ENCODE assay signal across 11 cellular contexts in genomic region chr10:132162590-132163277, GRCh38. TPM values are rescaled to one million over a fixed set of nuclear protein-coding genes. Genes with fewer than 3 reads are reported as not detected.
A peak's percentile ranks its signal among the peaks of the same experiment; 100 is the strongest.
DNase-seq lines count a peak whose midpoint lies in the region; ATAC-seq and TF ChIP-seq lines count a peak whose summit lies in the region.
"Had no signal": no experiment of that assay in that cellular context is flagged by ENCODE, and none has a peak within 500 bp of the region (broad histone marks: within the 10 kb centered on the region; RNA-seq: fewer than 3 reads in every experiment).

No MANE protein-coding gene starts in this region.

- H3K9me3 ChIP-seq in iPS-18c (ENCODE audit: control insufficient read depth, insufficient read depth, low read length) (no peaks in the 10 kb centered on the region), upper lobe of right lung (no peaks in the 10 kb centered on the region)

- H3K27ac Mint-ChIP-seq in stimulated activated naive CD8-positive, alpha-beta T cell treated with anti-CD3 and anti-CD28 coated beads, Interleukin-15, Interleukin-2, amounts not matched to agents 100 ng/mL and 50 ng/mL, for 24 hours, result peak overlapping the region; percentile 83
- peak overlapping the region; percentile 100 for H3K27ac Mint-ChIP-seq in activated T-helper 1 cell treated with anti-CD3 and anti-CD28 coated beads, Interleukin-12 subunit alpha, Interleukin-12 subunit beta, Interleukin-2, Interleukin-4 antibody, amounts not matched to agents 30 ng/mL and 10 ng/mL and 1 ng/mL, durations not matched to agents 14 hours and 24 hours and 36 hours
- H3K27ac Mint-ChIP-seq: B cell had no signal

- H3K4me1 ChIP-seq in upper lobe of right lung, result no peaks in the 10 kb centered on the region

- ATAC-seq in stimulated activated naive CD8-positive, alpha-beta T cell treated with anti-CD3 and anti-CD28 coated beads, Interleukin-15, Interleukin-2, amounts not matched to agents 100 U/mL and 50 U/mL, for 24 hours, result no peak
- peak; percentile 27 for ATAC-seq in upper lobe of right lung
- ATAC-seq in GM21619 (IDR thresholded peaks at IDR 0.05; ENCODE audit: unreplicated experiment), result no peak
- ATAC-seq in GM19463 (IDR thresholded peaks at IDR 0.05; ENCODE audit: unreplicated experiment), result no peak

- H3K27me3 Mint-ChIP-seq in stimulated activated naive CD8-positive, alpha-beta T cell treated with anti-CD3 and anti-CD28 coated beads, Interleukin-15, Interleukin-2, amounts not matched to agents 100 ng/mL and 50 ng/mL, for 24 hours, result no peaks in the 10 kb centered on the region
- H3K27me3 Mint-ChIP-seq in activated T-helper 1 cell treated with anti-CD3 and anti-CD28 coated beads, Interleukin-12 subunit alpha, Interleukin-12 subunit beta, Interleukin-2, Interleukin-4 antibody, amounts not matched to agents 30 ng/mL and 10 ng/mL and 1 ng/mL, durations not matched to agents 14 hours and 24 hours and 36 hours (ENCODE audit: insufficient read depth), result peaks cover 2% of the 10 kb centered on the region

- DNase-seq in stimulated activated naive CD8-positive, alpha-beta T cell treated with anti-CD3 and anti-CD28 coated beads, Interleukin-15, Interleukin-2, amounts not matched to agents 100 U/mL and 50 U/mL, for 24 hours, result no peak
- no peak for DNase-seq in activated T-helper 1 cell treated with anti-CD3 and anti-CD28 coated beads, Interleukin-12 subunit alpha, Interleukin-12 subunit beta, Interleukin-2, Interleukin-4 antibody, amounts not matched to agents 30 ng/mL and 10 ng/mL and 1 ng/mL, durations not matched to agents 14 hours and 24 hours and 36 hours (ENCODE audit: low spot score)
- DNase-seq in upper lobe of right lung (no peak), GM19240 (ENCODE audit: insufficient read length, low spot score) (no peak)

- no peak overlapping the region for H3K27ac ChIP-seq in upper lobe of right lung

- no peaks in the 10 kb centered on the region for H3K36me3 ChIP-seq in upper lobe of right lung

- H3K4me1 Mint-ChIP-seq in stimulated activated naive CD8-positive, alpha-beta T cell treated with anti-CD3 and anti-CD28 coated beads, Interleukin-15, Interleukin-2, amounts not matched to agents 100 ng/mL and 50 ng/mL, for 24 hours (ENCODE audit: low read depth), result peaks cover 13% of the 10 kb centered on the region
- peaks cover 45% of the 10 kb centered on the region for H3K4me1 Mint-ChIP-seq in activated T-helper 1 cell treated with anti-CD3 and anti-CD28 coated beads, Interleukin-12 subunit alpha, Interleukin-12 subunit beta, Interleukin-2, Interleukin-4 antibody, amounts not matched to agents 30 ng/mL and 10 ng/mL and 1 ng/mL, durations not matched to agents 14 hours and 24 hours and 36 hours (ENCODE audit: low read depth)

- H3K9me3 Mint-ChIP-seq in stimulated activated naive CD8-positive, alpha-beta T cell treated with anti-CD3 and anti-CD28 coated beads, Interleukin-15, Interleukin-2, amounts not matched to agents 100 ng/mL and 50 ng/mL, for 24 hours, result no peaks in the 10 kb centered on the region
- H3K9me3 Mint-ChIP-seq in activated T-helper 1 cell treated with anti-CD3 and anti-CD28 coated beads, Interleukin-12 subunit alpha, Interleukin-12 subunit beta, Interleukin-2, Interleukin-4 antibody, amounts not matched to agents 30 ng/mL and 10 ng/mL and 1 ng/mL, durations not matched to agents 14 hours and 24 hours and 36 hours, result no peaks in the 10 kb centered on the region
- H3K9me3 Mint-ChIP-seq: neural crest cell had no signal

- TF ChIP-seq CTCF in upper lobe of right lung (IDR thresholded peaks at IDR 0.05), result no peak

- H3K27me3 ChIP-seq in upper lobe of right lung, result no peaks in the 10 kb centered on the region

- intact Hi-C loops in activated T-helper 1 cell treated with anti-CD3 and anti-CD28 coated beads, Interleukin-12 subunit alpha, Interleukin-12 subunit beta, Interleukin-2, Interleukin-4 antibody, amounts not matched to agents 30 ng/mL and 10 ng/mL and 1 ng/mL, durations not matched to agents 14 hours and 24 hours and 36 hours (cut with micrococcal nuclease), result loop anchor here (1.0 to 2.0 kb wide), 3 partner anchors 24 to 375 kb away; partner anchors contain the start of genes DPYSL4 and INPP5A
- intact Hi-C loops in upper lobe of right lung (cut with DNase I), result no loop called here

- H3K36me3 Mint-ChIP-seq in stimulated activated naive CD8-positive, alpha-beta T cell treated with anti-CD3 and anti-CD28 coated beads, Interleukin-15, Interleukin-2, amounts not matched to agents 100 ng/mL and 50 ng/mL, for 24 hours (ENCODE audit: low read depth), result no peaks in the 10 kb centered on the region
- peaks cover 4% of the 10 kb centered on the region for H3K36me3 Mint-ChIP-seq in activated T-helper 1 cell treated with anti-CD3 and anti-CD28 coated beads, Interleukin-12 subunit alpha, Interleukin-12 subunit beta, Interleukin-2, Interleukin-4 antibody, amounts not matched to agents 30 ng/mL and 10 ng/mL and 1 ng/mL, durations not matched to agents 14 hours and 24 hours and 36 hours (ENCODE audit: low read depth)

- H3K4me3 ChIP-seq in iPS-18c (ENCODE audit: insufficient read depth, low read depth, low read length) (peak overlapping the region; percentile 53), upper lobe of right lung (no peak overlapping the region)

- H3K4me3 Mint-ChIP-seq in stimulated activated naive CD8-positive, alpha-beta T cell treated with anti-CD3 and anti-CD28 coated beads, Interleukin-15, Interleukin-2, amounts not matched to agents 100 ng/mL and 50 ng/mL, for 24 hours, result peak overlapping the region; percentile 25
- H3K4me3 Mint-ChIP-seq in activated T-helper 1 cell treated with anti-CD3 and anti-CD28 coated beads, Interleukin-12 subunit alpha, Interleukin-12 subunit beta, Interleukin-2, Interleukin-4 antibody, amounts not matched to agents 30 ng/mL and 10 ng/mL and 1 ng/mL, durations not matched to agents 14 hours and 24 hours and 36 hours, result peak overlapping the region; percentile 84
- H3K4me3 Mint-ChIP-seq: neural crest cell had no signal

RNA-seq across cellular contexts. Expression of gene DPYSL4, which starts 24.0 kb away (rescaled TPM):
- total RNA-seq in activated T-helper 1 cell treated with anti-CD3 and anti-CD28 coated beads, Interleukin-12 subunit alpha, Interleukin-12 subunit beta, Interleukin-2, Interleukin-4 antibody, amounts not matched to agents 30 ng/mL and 10 ng/mL and 1 ng/mL, durations not matched to agents 14 hours and 24 hours and 36 hours, result 24.1 and 24.7 TPM in 2 replicates
- 1.7 TPM for total RNA-seq in upper lobe of right lung
- total RNA-seq: HT1080 had no signal
